ENCODE assay signal across 11 cellular contexts in genomic region chr9:133701321-133701980, GRCh38. TPM values are rescaled to one million over a fixed set of nuclear protein-coding genes. Genes with fewer than 3 reads are reported as not detected.
DNase-seq lines count a peak whose midpoint lies in the region; ATAC-seq, FAIRE-seq and TF ChIP-seq lines count a peak whose summit lies in the region.
"Had no signal": no experiment of that assay in that cellular context is flagged by ENCODE, and none has a peak within 500 bp of the region (broad histone marks: within the 10 kb centered on the region; RNA-seq: fewer than 3 reads in every experiment).

No MANE protein-coding gene starts in this region.

- DNase-seq in NCI-H1105 treated with DMSO at 0.1 percent for 48 hours (lab: John Stamatoyannopoulos, UW) (peak; percentile 35), NCI-H1105 (lab: John Stamatoyannopoulos, UW) (no peak), activated gamma-delta T cell treated with Interleukin-2 at 50 U/mL for 16 hours (peak; percentile 22), middle frontal gyrus (ENCODE audit: extremely low spot score, low spot score) (peak; percentile 78), HepG2 (ENCODE audit: low spot score) (no peak), NCI-H82 treated with DMSO at 0.1 percent for 48 hours (lab: John Stamatoyannopoulos, UW; ENCODE audit: unreplicated experiment) (no peak), GM13977 (ENCODE audit: low spot score) (no peak)

- intact Hi-C loops in HepG2 (cut with micrococcal nuclease; ENCODE audit: unreplicated experiment): no loop called here

- POLR2A ChIA-PET in HepG2 (lab: Yijun Ruan, JAX): no interaction called here

- no peak for TF ChIP-seq RAD21 in HepG2 (CRISPR knock-in tag; IDR thresholded peaks at IDR 0.05)

- no peaks in the 10 kb centered on the region for H3K27me3 ChIP-seq in HepG2 (ENCODE audit: control insufficient read depth in 1 of 2, insufficient read depth in 2 of 2, low read length in 2 of 2)
- H3K27me3 ChIP-seq: cardiac muscle cell had no signal

- 94% methylated on average over 26 of the region's 33 CpGs for WGBS in HepG2 (ENCODE audit: low lambda C conversion rate)

- FAIRE-seq in HepG2 (lab: Jason Lieb, UNC): no peak
- FAIRE-seq: GM18507 had no signal

- TF ChIP-seq CTCF in HepG2 (CRISPR knock-in tag; IDR thresholded peaks at IDR 0.05) (no peak), GM13977 (IDR thresholded peaks at IDR 0.05; ENCODE audit: extremely low read depth, insufficient read depth, missing control alignments) (no peak)

- no peak for ATAC-seq in HepG2

- no peak for TF ChIP-seq POLR2A in HepG2 (IDR thresholded peaks at IDR 0.05; ENCODE audit: insufficient read depth in 1 of 2, low read depth in 2 of 2, low read length in 2 of 2)

- H3K4me2 ChIP-seq in HepG2 (ENCODE audit: low read depth, low read length): no peak overlapping the region

- peaks cover 4 to 12% of the 10 kb centered on the region in 2 experiments; a peak in 2 of 5 replicates for H3K36me3 ChIP-seq in HepG2 (replicated peaks in 1 of 2; ENCODE audit: control insufficient read depth in 1 of 2, insufficient read depth in 2 of 2, low read length in 2 of 2)
- H3K36me3 ChIP-seq: cardiac muscle cell had no signal

- H4K20me1 ChIP-seq in HepG2 (ENCODE audit: insufficient read depth, low read length): no peaks in the 10 kb centered on the region

- TF ChIP-seq EP300 in HepG2 (IDR thresholded peaks at IDR 0.05; ENCODE audit: low read depth in 2 of 2, low read length in 2 of 2) (no peak), HepG2 (CRISPR knock-in tag; IDR thresholded peaks at IDR 0.05; ENCODE audit: borderline replicate concordance) (no peak)

- H3K79me2 ChIP-seq in HepG2 (ENCODE audit: insufficient read depth, low read length): no peaks in the 10 kb centered on the region

- CTCF ChIA-PET in HepG2 (lab: Yijun Ruan, JAX; ENCODE audit: low intra/inter-chr PET ratio, low total read pairs): no interaction called here

- no peak overlapping the region for H3K4me3 ChIP-seq in HepG2 (replicated peaks in 1 of 3; ENCODE audit: insufficient read depth in 1 of 3, low read depth in 2 of 3, low read length in 3 of 3)
- H3K4me3 ChIP-seq: cardiac muscle cell had no signal

- H3K4me1 ChIP-seq in HepG2 (ENCODE audit: insufficient read depth, low read length): no peaks in the 10 kb centered on the region

- no peaks in the 10 kb centered on the region for H3K9me3 ChIP-seq in HepG2 (ENCODE audit: low read length)

- no peak overlapping the region for H3K9ac ChIP-seq in HepG2 (ENCODE audit: insufficient read depth, low read depth, low read length)

- no peak overlapping the region for H2AFZ ChIP-seq in HepG2 (ENCODE audit: low read length)

- BruUV-seq in HepG2 (replicated peaks; lab: Mats Ljungman, UMichigan): no TSS peak

- in situ Hi-C loops in HepG2 (cut with HindIII; ENCODE audit: extremely low pct_ligation_motif_present, low pct_unique_long_range_greater_than_20kb) (no loop called here), GM13977 (cut with MboI; ENCODE audit: low pct_unique_long_range_greater_than_20kb, low sequenced_read_pairs, unreplicated experiment) (no loop called here)

- H3K27ac ChIP-seq in temporal lobe (ENCODE audit: low read depth, low read length) (peak overlapping the region; percentile 76), HepG2 (ENCODE audit: extremely low read length, insufficient read depth, low read length) (no peak overlapping the region)
- H3K27ac ChIP-seq: 22Rv1, cardiac muscle cell had no signal

TF ChIP-seq in HepG2, 621 proteins besides CTCF, POLR2A, EP300 and RAD21 (continues in another document):
- TF ChIP-seq ELF4 (CRISPR knock-in tag; IDR thresholded peaks at IDR 0.05; ENCODE audit: borderline replicate concordance) (no peak), ZFP36L2 (CRISPR knock-in tag; IDR thresholded peaks at IDR 0.05) (no peak), STAT5B (CRISPR knock-in tag; IDR thresholded peaks at IDR 0.05) (no peak), ZBTB42 (CRISPR knock-in tag; IDR thresholded peaks at IDR 0.05) (no peak), E2F2 (CRISPR knock-in tag; IDR thresholded peaks at IDR 0.05; ENCODE audit: borderline replicate concordance) (no peak), TBL1XR1 (IDR thresholded peaks at IDR 0.05; ENCODE audit: borderline replicate concordance, low read length, partially characterized antibody) (no peak), PLRG1 (conservative IDR thresholded peaks at IDR 0.05) (no peak), POGK (CRISPR knock-in tag; conservative IDR thresholded peaks at IDR 0.05) (no peak), THAP11 (CRISPR knock-in tag; IDR thresholded peaks at IDR 0.05) (no peak), PAF1 (CRISPR knock-in tag; IDR thresholded peaks at IDR 0.05) (no peak)

RNA-seq across cellular contexts. Expression of gene SARDH, which starts 36.7 kb away (rescaled TPM):
- total RNA-seq in temporal lobe (2.2 TPM), HepG2 (2016; rRNA removed; fragmentation: Illumina TruSeq; extraction: Trizol) (32.5 and 34.9 TPM in 2 replicates)
- 5.5 and 6.4 TPM in 2 replicates for total RNA-seq in HepG2 (2016; cell fraction: cytosol; rRNA removed; fragmentation: Illumina TruSeq; extraction: Trizol; ENCODE audit: low read depth)
- total RNA-seq in HepG2 (2016; cell fraction: insoluble cytoplasmic fraction; rRNA removed; fragmentation: Illumina TruSeq; extraction: Trizol): 25.6 and 34.1 TPM in 2 replicates
- 13.0 TPM in 2 replicates for total RNA-seq in HepG2 (2016; cell fraction: membrane; rRNA removed; fragmentation: Illumina TruSeq; extraction: Trizol)
- 26.8 and 31.9 TPM in 2 replicates for total RNA-seq in HepG2 (2016; cell fraction: nucleus; rRNA removed; fragmentation: Illumina TruSeq; extraction: Trizol)
- 11.6 and 15.6 TPM in 2 replicates for polyA plus RNA-seq in HepG2 (2011; rRNA removed)
- 6.1 and 10.1 TPM in 2 replicates for polyA plus RNA-seq in HepG2 (2011; cell fraction: cytosol; rRNA removed)
- 107 and 130 TPM in 2 replicates for polyA plus RNA-seq in HepG2 (2011; cell fraction: nucleus; rRNA removed)
- polyA plus RNA-seq in HepG2 (2012): 20.2 and 23.9 TPM in 2 replicates
- polyA plus RNA-seq in HepG2 (2016; cell fraction: cytosol; fragmentation: Illumina TruSeq; extraction: Trizol; ENCODE audit: low read depth): 4.0 and 4.1 TPM in 2 replicates
- polyA plus RNA-seq in HepG2 (2016; cell fraction: insoluble cytoplasmic fraction; fragmentation: Illumina TruSeq; extraction: Trizol; ENCODE audit: low read depth): 23.4 and 31.6 TPM in 2 replicates
- 7.8 and 8.3 TPM in 2 replicates for polyA plus RNA-seq in HepG2 (2016; cell fraction: membrane; fragmentation: Illumina TruSeq; extraction: Trizol; ENCODE audit: low read depth)
- polyA plus RNA-seq in HepG2 (2016; cell fraction: nucleus; fragmentation: Illumina TruSeq; extraction: Trizol; ENCODE audit: insufficient read depth, low read depth): 46.0 and 50.9 TPM in 2 replicates
- 55.5 TPM in 1 of 2 replicates, not detected in the other for polyA minus RNA-seq in HepG2 (2011; rRNA and poly(A)+ RNA removed; ENCODE audit: low replicate concordance)
- polyA minus RNA-seq in HepG2 (2011; cell fraction: cytosol; rRNA and poly(A)+ RNA removed): 17.1 and 19.0 TPM in 2 replicates
- 35.9 and 37.7 TPM in 2 replicates for polyA minus RNA-seq in HepG2 (2011; cell fraction: nucleus; rRNA and poly(A)+ RNA removed)

Comparison
In these comparisons a context has a peak if more than half of its experiments do, and no peak if none do; other contexts are left out.
1. DNase-seq: peak in NCI-H1105 treated with DMSO at 0.1 percent for 48 hours (single experiment), activated gamma-delta T cell treated with Interleukin-2 at 50 U/mL for 16 hours (single experiment) and middle frontal gyrus (single experiment); none in NCI-H1105 (single experiment), HepG2 (single experiment), NCI-H82 treated with DMSO at 0.1 percent for 48 hours (single experiment) and GM13977 (single experiment).